Comparison of ENCODE assay signal across 18 cellular contexts in genomic region chr7:136652635-136653370, GRCh38.
"Had no signal": no experiment of that assay in that cellular context is flagged by ENCODE, and none has a peak within 500 bp of the region (broad histone marks: within the 10 kb centered on the region; RNA-seq: fewer than 3 reads in every experiment).

No MANE protein-coding gene starts in this region.

- H3K4me1 Mint-ChIP-seq: activated naive CD8-positive, alpha-beta T cell treated with anti-CD3 and anti-CD28 coated beads, Interleukin-2, amount 50 U/mL, for 24 hours; brain; central memory CD8-positive, alpha-beta T cell; nephron progenitor cell; T-cell had no signal

- H3K27ac Mint-ChIP-seq: activated naive CD8-positive, alpha-beta T cell treated with anti-CD3 and anti-CD28 coated beads, Interleukin-2, amount 50 U/mL, for 24 hours; activated T-helper 1 cell treated with anti-CD3 and anti-CD28 coated beads, Interleukin-12 subunit alpha, Interleukin-12 subunit beta, Interleukin-2, Interleukin-4 antibody, amounts not matched to agents 30 ng/mL and 10 ng/mL and 1 ng/mL, durations not matched to agents 14 hours and 24 hours and 36 hours; brain; mesothelial cell of epicardium; nephron progenitor cell; T-cell had no signal

- H3K4me3 Mint-ChIP-seq: activated naive CD8-positive, alpha-beta T cell treated with anti-CD3 and anti-CD28 coated beads, Interleukin-2, amount 50 U/mL, for 24 hours; activated T-helper 1 cell treated with anti-CD3 and anti-CD28 coated beads, Interleukin-12 subunit alpha, Interleukin-12 subunit beta, Interleukin-2, Interleukin-4 antibody, amounts not matched to agents 30 ng/mL and 10 ng/mL and 1 ng/mL, durations not matched to agents 14 hours and 24 hours and 36 hours; brain; central memory CD8-positive, alpha-beta T cell; mesothelial cell of epicardium; nephron progenitor cell; T-cell had no signal

- H3K4me3 ChIP-seq: lower lobe of right lung, psoas muscle, right lobe of liver, thoracic aorta had no signal

- H3K4me1 ChIP-seq: foreskin keratinocyte, lower lobe of right lung, psoas muscle, right lobe of liver had no signal

- H3K9me3 Mint-ChIP-seq: brain, nephron progenitor cell had no signal

- H3K27me3 Mint-ChIP-seq: activated naive CD8-positive, alpha-beta T cell treated with anti-CD3 and anti-CD28 coated beads, Interleukin-2, amount 50 U/mL, for 24 hours; central memory CD8-positive, alpha-beta T cell; T-cell had no signal

- DNase-seq: activated naive CD4-positive, alpha-beta T cell treated with Interleukin-2 at 50 U/mL for 16 hours; activated naive CD8-positive, alpha-beta T cell treated with anti-CD3 and anti-CD28 coated beads, Interleukin-2, amount 50 U/mL, for 24 hours; effector memory CD4-positive, alpha-beta T cell; foreskin keratinocyte; left colon; lower lobe of right lung; nephron progenitor cell; psoas muscle; right lobe of liver; stimulated activated CD4-positive, alpha-beta T cell treated with anti-CD3 and anti-CD28 coated beads, Interleukin-1b, Interleukin-23, amount 100 ng/mL, for 48 hours; T-cell; T-helper 9 cell had no signal

- H3K36me3 Mint-ChIP-seq: brain, mesothelial cell of epicardium, T-cell had no signal

- H3K9me3 ChIP-seq: lower lobe of right lung, psoas muscle, right lobe of liver, thoracic aorta had no signal

- H3K27me3 ChIP-seq: foreskin keratinocyte, right lobe of liver had no signal

- H3K36me3 ChIP-seq: lower lobe of right lung, right lobe of liver, thoracic aorta had no signal

- ATAC-seq: activated CD4-positive, CD25-positive, alpha-beta regulatory T cell treated with anti-CD3 and anti-CD28 coated beads, Interleukin-2, amount 50 U/mL, for 24 hours; activated naive CD8-positive, alpha-beta T cell treated with anti-CD3 and anti-CD28 coated beads, Interleukin-2, amount 50 U/mL, for 24 hours; foreskin keratinocyte; left colon; lower lobe of right lung; psoas muscle; right lobe of liver; T-cell had no signal
